Comparison of ENCODE assay signal across 25 cellular contexts in the genomic region with DNA sequence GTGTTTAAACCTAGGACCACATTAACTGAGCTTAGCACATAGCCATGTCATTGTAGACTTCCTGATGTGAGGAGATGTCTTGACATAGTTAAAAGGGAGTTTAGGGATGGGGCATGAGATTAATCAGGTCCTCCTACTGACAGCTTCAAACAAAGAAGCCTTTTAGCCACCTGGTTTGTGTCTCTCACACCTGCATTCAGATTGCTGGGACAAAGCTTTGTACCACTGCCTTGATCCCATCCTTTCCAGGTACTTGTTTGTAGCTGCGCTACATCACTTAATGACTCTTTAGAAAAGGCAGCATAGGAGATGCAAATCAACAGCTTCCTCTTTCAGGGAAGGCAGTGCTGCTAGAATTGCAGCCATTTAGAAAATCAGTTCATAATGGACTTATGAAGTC.
DNase-seq lines count a peak whose midpoint lies in the region; ATAC-seq, FAIRE-seq and TF ChIP-seq lines count a peak whose summit lies in the region.
"Had no signal": no experiment of that assay in that cellular context is flagged by ENCODE, and none has a peak within 500 bp of the region (broad histone marks: within the 10 kb centered on the region; RNA-seq: fewer than 3 reads in every experiment).

No MANE protein-coding gene starts in this region.

- H3K79me1 ChIP-seq in H1 (ENCODE audit: low read depth, low read length): no peaks in the 10 kb centered on the region

- H3F3A ChIP-seq in GM23338 (replicated peaks; ENCODE audit: low read depth): no peaks in the 10 kb centered on the region

- DNase-seq in GM23338 (ENCODE audit: low spot score) (peak; percentile 47), NCI-H187 (lab: John Stamatoyannopoulos, UW) (peak; percentile 85 to 91), H1 (ENCODE audit: low read depth in 1 of 2, low spot score in 2 of 2) (no peak)
- no peak for DNase-seq in CD4-positive, alpha-beta T cell
- no peak for DNase-seq in activated T-cell treated with anti-CD3 and anti-CD28 coated beads, Interleukin-2, amount 50 U/mL, for 72 hours
- DNase-seq: activated CD8-positive, alpha-beta memory T cell treated with anti-CD3 and anti-CD28 coated beads, Interleukin-2, amount 10 ng/mL, durations not matched to agents 7 days and 5 days; activated naive CD4-positive, alpha-beta T cell treated with Interleukin-2 at 50 U/mL for 16 hours; activated T-cell treated with anti-CD3 and anti-CD28 coated beads, Interleukin-2, amount 50 U/mL, for 48 hours; BE2C; effector CD8-positive, alpha-beta T cell; GDM1; GM23248; left ventricle myocardium superior; naive thymus-derived CD8-positive, alpha-beta T cell; NCI-H1092 treated with DMSO at 0.1 percent for 48 hours; NCI-H510A treated with DMSO at 0.1 percent for 48 hours; right lobe of liver; SK-N-SH; spleen; stimulated activated CD4-positive, alpha-beta T cell treated with anti-CD3 and anti-CD28 coated beads, Interleukin-2, amount 100 ng/mL, for 24 hours; stimulated activated naive CD8-positive, alpha-beta T cell treated with anti-CD3 and anti-CD28 coated beads, Interleukin-15, amount 100 ng/mL, for 72 hours had no signal

- no peaks in the 10 kb centered on the region; a peak in 1 of 4 replicates for H3K9me3 ChIP-seq in H1 (ENCODE audit: insufficient read depth in 2 of 2, low read depth in 1 of 2, low read length in 1 of 2)
- H3K9me3 ChIP-seq in muscle layer of duodenum (ENCODE audit: control insufficient read depth in 1 of 2, low read length in 2 of 2): no peaks in the 10 kb centered on the region
- no peaks in the 10 kb centered on the region for H3K9me3 ChIP-seq in CD4-positive, alpha-beta T cell (ENCODE audit: control insufficient read depth, low read length)
- H3K9me3 ChIP-seq: BE2C, right lobe of liver, SK-N-SH, spleen had no signal

- no peak overlapping the region for H3K27ac ChIP-seq in GM23338 (ENCODE audit: low read depth)
- H3K27ac ChIP-seq in H1 (ENCODE audit: low read depth, low read length): no peak overlapping the region
- peak overlapping the region; percentile 32 for H3K27ac ChIP-seq in muscle layer of duodenum (ENCODE audit: low read length)
- no peak overlapping the region for H3K27ac ChIP-seq in CD4-positive, alpha-beta T cell (ENCODE audit: low read depth, low read length)
- H3K27ac ChIP-seq: coronary artery, GM23248, right lobe of liver, spleen had no signal

- TF ChIP-seq EP300 in H1 (IDR thresholded peaks at IDR 0.05; ENCODE audit: borderline replicate concordance in 1 of 2, low read depth in 2 of 2, low read length in 2 of 2): no peak

- no peak overlapping the region for H4K5ac ChIP-seq in H1 (ENCODE audit: insufficient read length, low read depth, low read length)

- no peak overlapping the region for H2BK15ac ChIP-seq in H1 (ENCODE audit: low read length)

- H3K36me3 ChIP-seq in GM23338 (ENCODE audit: insufficient read depth) (no peaks in the 10 kb centered on the region), H1 (ENCODE audit: control insufficient read depth in 2 of 4, insufficient read depth in 4 of 4, low read length in 3 of 4) (no peaks in the 10 kb centered on the region), muscle layer of duodenum (ENCODE audit: control insufficient read depth in 1 of 2, insufficient read depth in 2 of 2, low read length in 2 of 2) (no peaks in the 10 kb centered on the region)
- H3K36me3 ChIP-seq: BE2C, right lobe of liver, spleen had no signal

- intact Hi-C loops in CD4-positive, alpha-beta T cell (cut with DNase I, micrococcal nuclease): no loop called here

- no peak for TF ChIP-seq RAD21 in H1 (IDR thresholded peaks at IDR 0.05 in 1 of 2, conservative IDR thresholded peaks at IDR 0.05 in 1 of 2; ENCODE audit: low read depth in 2 of 2, low read length in 2 of 2)

- H3K9me2 ChIP-seq in GM23338 (ENCODE audit: insufficient read depth): peaks cover 7% of the 10 kb centered on the region; the same call in 1 of the 2 replicates

- no peak overlapping the region for H3K4me3 Mint-ChIP-seq in GM23338
- no peak overlapping the region for H3K4me3 Mint-ChIP-seq in CD4-positive, alpha-beta T cell
- no peak overlapping the region for H3K4me3 Mint-ChIP-seq in activated T-cell treated with anti-CD3 and anti-CD28 coated beads, Interleukin-2, amount 50 U/mL, for 72 hours
- H3K4me3 Mint-ChIP-seq: activated CD8-positive, alpha-beta memory T cell treated with anti-CD3 and anti-CD28 coated beads, Interleukin-2, amount 10 ng/mL, durations not matched to agents 7 days and 5 days; naive thymus-derived CD8-positive, alpha-beta T cell; stimulated activated naive CD8-positive, alpha-beta T cell treated with anti-CD3 and anti-CD28 coated beads, Interleukin-15, amount 100 ng/mL, for 72 hours had no signal

- H3K23ac ChIP-seq in H1 (ENCODE audit: insufficient read length): no peak overlapping the region

- H3K4me2 ChIP-seq in GM23338 (no peak overlapping the region), H1 (ENCODE audit: insufficient read depth in 1 of 2, low read depth in 2 of 2, low read length in 2 of 2) (no peak overlapping the region)
- H3K4me2 ChIP-seq: SK-N-SH had no signal

- TF ChIP-seq POLR2A in H1 (IDR thresholded peaks at IDR 0.05; ENCODE audit: control extremely low read depth in 1 of 2, low read depth in 2 of 2, low read length in 2 of 2): no peak

- H3K56ac ChIP-seq in H1 (replicated peaks; ENCODE audit: insufficient read length, low read depth, low read length): no peak overlapping the region

- no peak overlapping the region for H2BK20ac ChIP-seq in H1 (ENCODE audit: low read length)

- no peak overlapping the region for H4K91ac ChIP-seq in H1 (replicated peaks; ENCODE audit: insufficient read length, low read length)

- peak; percentile 7 for FAIRE-seq in H1 (lab: Jason Lieb, UNC)
- FAIRE-seq: K562 had no signal

- no peaks in the 10 kb centered on the region for H3K27me3 ChIP-seq in GM23338 (ENCODE audit: insufficient read depth)
- no peaks in the 10 kb centered on the region for H3K27me3 ChIP-seq in H1 (replicated peaks in 1 of 4; ENCODE audit: control insufficient read depth in 3 of 4, extremely low read depth in 1 of 4, insufficient read depth in 3 of 4, low read length in 3 of 4)
- H3K27me3 ChIP-seq in muscle layer of duodenum (ENCODE audit: low read depth, low read length): no peaks in the 10 kb centered on the region
- H3K27me3 ChIP-seq in CD4-positive, alpha-beta T cell (ENCODE audit: control insufficient read depth, insufficient read depth, low read length): no peaks in the 10 kb centered on the region
- H3K27me3 ChIP-seq: BE2C, right lobe of liver, spleen had no signal

- H2BK12ac ChIP-seq in H1 (ENCODE audit: low read depth, low read length): no peak overlapping the region

- no peak overlapping the region for H2AFZ ChIP-seq in GM23338
- H2AFZ ChIP-seq in H1 (ENCODE audit: low read length): no peak overlapping the region
- H2AFZ ChIP-seq: GM23248 had no signal

- H3K27me3 Mint-ChIP-seq in GM23338 (ENCODE audit: insufficient read depth, low read depth, poor library complexity): no peaks in the 10 kb centered on the region
- H3K27me3 Mint-ChIP-seq in CD4-positive, alpha-beta T cell: no peaks in the 10 kb centered on the region
- H3K27me3 Mint-ChIP-seq in activated T-cell treated with anti-CD3 and anti-CD28 coated beads, Interleukin-2, amount 50 U/mL, for 72 hours (ENCODE audit: low read depth): no peaks in the 10 kb centered on the region
- H3K27me3 Mint-ChIP-seq: stimulated activated naive CD8-positive, alpha-beta T cell treated with anti-CD3 and anti-CD28 coated beads, Interleukin-15, amount 100 ng/mL, for 72 hours had no signal

- WGBS in H1 (ENCODE audit: extremely low coverage in 1 of 2, insufficient coverage in 1 of 2, insufficient read length in 1 of 2, insufficient replicate concordance in 2 of 2, low coverage in 1 of 2, low lambda C conversion rate in 2 of 2, missing lambda C conversion rate in 1 of 2), 2 experiments: 88% methylated on average over 1 of the region's 1 CpG; no CpG with 5 or more reads in 1 of the 2 experiments

- TF ChIP-seq CTCF in GM23338 (conservative IDR thresholded peaks at IDR 0.05; ENCODE audit: low read depth in 2 of 2): no peak
- no peak for TF ChIP-seq CTCF in H1 (IDR thresholded peaks at IDR 0.05; ENCODE audit: control extremely low read depth in 1 of 3, insufficient read depth in 1 of 3, low read depth in 1 of 3, low read length in 3 of 3)
- TF ChIP-seq CTCF in CD4-positive, alpha-beta T cell (IDR thresholded peaks at IDR 0.05): no peak

- no peak overlapping the region for H3K4ac ChIP-seq in H1 (replicated peaks; ENCODE audit: insufficient read length, low read depth, low read length)

- H3K27ac Mint-ChIP-seq in GM23338: no peak overlapping the region
- H3K27ac Mint-ChIP-seq in CD4-positive, alpha-beta T cell: no peak overlapping the region
- no peak overlapping the region for H3K27ac Mint-ChIP-seq in activated T-cell treated with anti-CD3 and anti-CD28 coated beads, Interleukin-2, amount 50 U/mL, for 72 hours
- H3K27ac Mint-ChIP-seq: activated CD8-positive, alpha-beta memory T cell treated with anti-CD3 and anti-CD28 coated beads, Interleukin-2, amount 10 ng/mL, durations not matched to agents 7 days and 5 days; naive thymus-derived CD8-positive, alpha-beta T cell; stimulated activated naive CD8-positive, alpha-beta T cell treated with anti-CD3 and anti-CD28 coated beads, Interleukin-15, amount 100 ng/mL, for 72 hours had no signal

- CTCF ChIA-PET in H1 (lab: Charles Lee; ENCODE audit: partially characterized antibody): no interaction called here
- CTCF ChIA-PET in CD4-positive, alpha-beta T cell (lab: Charles Lee): interaction anchor here (0.6 kb wide), 1 partner anchor 11 kb away, joined by 3 read pairs; no protein-coding TSS in a partner anchor

- POLR2A ChIA-PET in H1 (lab: Charles Lee; ENCODE audit: partially characterized antibody): no interaction called here
- POLR2A ChIA-PET in CD4-positive, alpha-beta T cell (lab: Charles Lee): no interaction called here

- H3K4me3 ChIP-seq in GM23338 (no peak overlapping the region), H1 (ENCODE audit: extremely low read depth in 1 of 4, insufficient read depth in 2 of 4, low read depth in 3 of 4, low read length in 4 of 4) (no peak overlapping the region), muscle layer of duodenum (ENCODE audit: low read depth in 1 of 2, low read length in 2 of 2) (no peak overlapping the region)
- H3K4me3 ChIP-seq: coronary artery, GM23248, K562, right lobe of liver, spleen had no signal

- H3K4me1 ChIP-seq in GM23338 (ENCODE audit: insufficient read depth) (peaks cover 10% of the 10 kb centered on the region; the same call in 1 of the 2 replicates), H1 (replicated peaks in 1 of 4; ENCODE audit: control insufficient read depth in 3 of 4, insufficient read depth in 4 of 4, low read length in 3 of 4) (no peaks in the 10 kb centered on the region), muscle layer of duodenum (ENCODE audit: control insufficient read depth in 1 of 2, insufficient read depth in 2 of 2, low read length in 2 of 2) (peaks cover 6 to 14% of the 10 kb centered on the region in 2 donors)
- H3K4me1 ChIP-seq: BE2C, right lobe of liver, spleen had no signal

- no peaks in the 10 kb centered on the region for H3K9me3 Mint-ChIP-seq in GM23338
- H3K9me3 Mint-ChIP-seq in CD4-positive, alpha-beta T cell: peaks cover 4% of the 10 kb centered on the region
- H3K9me3 Mint-ChIP-seq in activated T-cell treated with anti-CD3 and anti-CD28 coated beads, Interleukin-2, amount 50 U/mL, for 72 hours: peaks cover 2 to 3% of the 10 kb centered on the region in 2 donors

- no peak overlapping the region for H4K8ac ChIP-seq in H1 (ENCODE audit: extremely low read depth, insufficient read depth, low read length)

- no peaks in the 10 kb centered on the region for H3K23me2 ChIP-seq in H1 (ENCODE audit: low read depth, low read length)

- H2AK5ac ChIP-seq in H1 (ENCODE audit: low read depth, low read length): no peak overlapping the region

- no peak overlapping the region for H3K14ac ChIP-seq in H1 (ENCODE audit: insufficient read length)

- no peak overlapping the region for H3K18ac ChIP-seq in H1 (ENCODE audit: extremely low read depth, low read length)

- no peaks in the 10 kb centered on the region for H3K79me2 ChIP-seq in GM23338 (replicated peaks; ENCODE audit: insufficient read depth)
- H3K79me2 ChIP-seq in H1 (ENCODE audit: control insufficient read depth in 1 of 2, insufficient read depth in 2 of 2, low read length in 2 of 2): no peaks in the 10 kb centered on the region

- H3K9ac ChIP-seq in H1 (replicated peaks in 1 of 4; ENCODE audit: extremely low read depth in 1 of 4, low read depth in 3 of 4, low read length in 3 of 4): peak overlapping the region in 1 of 4 experiments; percentile 34; a peak in 1 of 7 replicates
- H3K9ac ChIP-seq: GM23248, SK-N-SH had no signal

- no peak overlapping the region for H2BK120ac ChIP-seq in H1 (replicated peaks; ENCODE audit: low read depth, low read length)

- no peak overlapping the region for H2BK5ac ChIP-seq in H1 (ENCODE audit: low read depth, low read length)

- H4K20me1 ChIP-seq in GM23338 (replicated peaks; ENCODE audit: insufficient read depth) (no peaks in the 10 kb centered on the region), H1 (replicated peaks in 1 of 2; ENCODE audit: control insufficient read depth in 1 of 2, insufficient read depth in 2 of 2, low read length in 2 of 2) (no peaks in the 10 kb centered on the region)

- no peaks in the 10 kb centered on the region for H3K36me3 Mint-ChIP-seq in GM23338 (ENCODE audit: low read depth)
- no peaks in the 10 kb centered on the region for H3K36me3 Mint-ChIP-seq in CD4-positive, alpha-beta T cell (ENCODE audit: low read depth)
- no peaks in the 10 kb centered on the region for H3K36me3 Mint-ChIP-seq in activated T-cell treated with anti-CD3 and anti-CD28 coated beads, Interleukin-2, amount 50 U/mL, for 72 hours (ENCODE audit: insufficient read depth in 2 of 2)
- H3K36me3 Mint-ChIP-seq: activated CD8-positive, alpha-beta memory T cell treated with anti-CD3 and anti-CD28 coated beads, Interleukin-2, amount 10 ng/mL, durations not matched to agents 7 days and 5 days had no signal

- ATAC-seq in GM23338: peak; percentile 52
- no peak for ATAC-seq in GM18498 (IDR thresholded peaks at IDR 0.05; ENCODE audit: unreplicated experiment)
- ATAC-seq in CD4-positive, alpha-beta T cell (ENCODE audit: poor library complexity): no peak
- ATAC-seq in activated T-cell treated with anti-CD3 and anti-CD28 coated beads, Interleukin-2, amount 50 U/mL, for 72 hours (replicated peaks in 1 of 2): no peak
- ATAC-seq: activated CD8-positive, alpha-beta memory T cell treated with anti-CD3 and anti-CD28 coated beads, Interleukin-2, amount 10 ng/mL, durations not matched to agents 7 days and 5 days; K562; naive thymus-derived CD8-positive, alpha-beta T cell; right lobe of liver; stimulated activated naive CD8-positive, alpha-beta T cell treated with anti-CD3 and anti-CD28 coated beads, Interleukin-15, amount 100 ng/mL, for 72 hours had no signal

- H3K4me1 Mint-ChIP-seq in GM23338: peaks cover 9% of the 10 kb centered on the region; the same call in 2 of the 3 replicates
- H3K4me1 Mint-ChIP-seq in CD4-positive, alpha-beta T cell (ENCODE audit: low read depth): no peaks in the 10 kb centered on the region
- no peaks in the 10 kb centered on the region for H3K4me1 Mint-ChIP-seq in activated T-cell treated with anti-CD3 and anti-CD28 coated beads, Interleukin-2, amount 50 U/mL, for 72 hours (ENCODE audit: low read depth)
- H3K4me1 Mint-ChIP-seq: activated CD8-positive, alpha-beta memory T cell treated with anti-CD3 and anti-CD28 coated beads, Interleukin-2, amount 10 ng/mL, durations not matched to agents 7 days and 5 days; naive thymus-derived CD8-positive, alpha-beta T cell; stimulated activated naive CD8-positive, alpha-beta T cell treated with anti-CD3 and anti-CD28 coated beads, Interleukin-15, amount 100 ng/mL, for 72 hours had no signal

Comparison
In these comparisons a context has a peak if more than half of its experiments do, and no peak if none do; other contexts are left out.
1. DNase-seq: peak in GM23338 (single experiment) and NCI-H187 (2 of 2); none in H1 (0 of 2), CD4-positive, alpha-beta T cell (0 of 10) and activated T-cell treated with anti-CD3 and anti-CD28 coated beads, Interleukin-2, amount 50 U/mL, for 72 hours (0 of 2).